Comparison of ENCODE assay signal across 19 cellular contexts in the genomic region with DNA sequence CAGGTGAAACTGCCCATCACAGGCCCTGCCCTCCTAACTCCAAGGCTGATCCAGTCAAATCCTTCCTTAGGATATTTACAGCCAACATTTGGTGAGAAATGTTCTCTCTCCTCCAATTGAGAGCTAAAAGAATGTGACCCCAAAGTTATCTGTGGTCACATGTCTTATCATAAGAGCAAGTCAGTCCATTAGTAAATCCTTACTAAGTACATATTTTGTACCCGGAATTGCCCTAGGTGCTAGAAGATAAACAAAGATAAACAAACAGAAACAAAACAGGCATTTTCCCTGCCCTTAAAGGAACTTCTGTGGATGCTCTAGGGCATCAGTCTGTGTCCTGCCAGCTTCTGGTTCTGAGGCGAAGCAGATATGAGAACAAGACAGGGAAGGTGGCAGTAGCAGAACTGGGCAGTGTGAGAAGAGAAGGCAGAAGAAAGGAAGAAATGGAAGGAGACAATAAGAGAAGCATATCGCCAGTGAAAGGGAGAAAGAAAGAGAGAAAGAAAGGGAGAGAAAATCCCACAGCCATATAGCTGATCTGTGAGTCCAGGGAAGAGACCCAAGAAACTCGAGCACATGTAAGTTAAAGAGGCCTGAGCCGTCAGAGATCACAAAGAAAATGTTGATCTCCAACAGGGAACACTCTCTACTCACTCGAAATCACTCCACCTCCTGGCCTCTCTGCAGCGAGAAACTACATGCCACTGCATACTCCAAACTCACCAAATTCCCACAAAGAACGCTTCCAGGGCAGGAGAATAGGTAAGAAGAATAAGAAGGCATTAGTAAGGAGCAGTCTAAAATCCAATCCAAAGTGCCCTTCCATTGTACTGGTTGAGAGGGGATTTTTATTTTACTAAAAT. TPM values are rescaled to one million over a fixed set of nuclear protein-coding genes. Genes with fewer than 3 reads are reported as not detected.
DNase-seq lines count a peak whose midpoint lies in the region; TF ChIP-seq lines count a peak whose summit lies in the region.
"Had no signal": no experiment of that assay in that cellular context is flagged by ENCODE, and none has a peak within 500 bp of the region (broad histone marks: within the 10 kb centered on the region; RNA-seq: fewer than 3 reads in every experiment).

No MANE protein-coding gene starts in this region.

- no peaks in the 10 kb centered on the region for H3K9me3 Mint-ChIP-seq in endothelial cell (ENCODE audit: unreplicated experiment)
- H3K9me3 Mint-ChIP-seq: CD4-positive, alpha-beta memory T cell; GM23338 had no signal

- peaks cover 2% of the 10 kb centered on the region for H3K27me3 Mint-ChIP-seq in endothelial cell (ENCODE audit: unreplicated experiment)
- H3K27me3 Mint-ChIP-seq: CD4-positive, alpha-beta memory T cell had no signal

- no peak overlapping the region for H3K18ac ChIP-seq in neuronal stem cell (ENCODE audit: low read length)

- H3K79me1 ChIP-seq in neuronal stem cell (ENCODE audit: low read depth, low read length) = no peaks in the 10 kb centered on the region

- H3K27ac ChIP-seq in C4-2B (peak overlapping the region; percentile 37), neuronal stem cell (replicated peaks; ENCODE audit: low read length) (no peak overlapping the region)
- H3K27ac ChIP-seq: HL-60, SJCRH30 had no signal

- no peak overlapping the region for H3K14ac ChIP-seq in neuronal stem cell (ENCODE audit: low read length)

- no peak overlapping the region for H3K4ac ChIP-seq in neuronal stem cell (ENCODE audit: low read length)

- no peak overlapping the region for H4K8ac ChIP-seq in neuronal stem cell (ENCODE audit: low read depth, low read length)

- H4K91ac ChIP-seq in neuronal stem cell (ENCODE audit: low read depth, low read length, poor library complexity) = no peak overlapping the region

- H3K9ac ChIP-seq in neuronal stem cell (ENCODE audit: low read depth, low read length, poor library complexity) = no peak overlapping the region

- no peak overlapping the region for H3K23ac ChIP-seq in neuronal stem cell (ENCODE audit: low read depth, low read length, poor library complexity)

- no peak overlapping the region for H2AK5ac ChIP-seq in neuronal stem cell (ENCODE audit: low read depth, low read length)

- no peak overlapping the region for H2BK12ac ChIP-seq in neuronal stem cell (ENCODE audit: low read length)

- no peaks in the 10 kb centered on the region for H3K9me3 ChIP-seq in neuronal stem cell (replicated peaks in 1 of 2; ENCODE audit: control insufficient read depth in 2 of 2, insufficient read depth in 1 of 2, low read depth in 1 of 2, low read length in 2 of 2)
- H3K9me3 ChIP-seq: MG63, SJCRH30 had no signal

- no peaks in the 10 kb centered on the region for H3K27me3 ChIP-seq in neuronal stem cell (ENCODE audit: control insufficient read depth in 3 of 3, insufficient read depth in 3 of 3, low read depth in 1 of 3, low read length in 3 of 3)
- H3K27me3 ChIP-seq: MG63, SJCRH30 had no signal

- H3K4me3 Mint-ChIP-seq in endothelial cell (ENCODE audit: unreplicated experiment) = peak overlapping the region; percentile 66
- H3K4me3 Mint-ChIP-seq: CD4-positive, alpha-beta memory T cell; GM23338 had no signal

- DNase-seq in M059J (ENCODE audit: low read depth) (peak; percentile 8), endothelial cell (ENCODE audit: low spot score) (no peak), mesenteric fat pad (ENCODE audit: low spot score) (peak; percentile 8), T-helper 9 cell (no peak), NCI-H774 (lab: John Stamatoyannopoulos, UW) (no peak), neuronal stem cell (ENCODE audit: low spot score) (no peak)
- no peak for DNase-seq in central memory CD4-positive, alpha-beta T cell
- DNase-seq: AML-193; CD4-positive, alpha-beta memory T cell; GF-D8; KBM-7; MG63; NCI-H2029; NCI-H2171 treated with DMSO at 0.1 percent for 48 hours; NCI-H510A; SJCRH30 had no signal

- no peak for TF ChIP-seq CTCF in C4-2B (conservative IDR thresholded peaks at IDR 0.05)
- no peak for TF ChIP-seq CTCF in endothelial cell (IDR thresholded peaks at IDR 0.05; ENCODE audit: unreplicated experiment)

- H3K27ac Mint-ChIP-seq in endothelial cell (ENCODE audit: unreplicated experiment) = no peak overlapping the region
- H3K27ac Mint-ChIP-seq: GM23338 had no signal

- H3K36me3 ChIP-seq in neuronal stem cell (replicated peaks in 1 of 2; ENCODE audit: control insufficient read depth in 2 of 2, insufficient read depth in 2 of 2, low read length in 2 of 2) = peaks cover 11 to 81% of the 10 kb centered on the region in 2 donors

- WGBS in neuronal stem cell (ENCODE audit: extremely low coverage in 2 of 2, insufficient read length in 2 of 2, insufficient replicate concordance in 1 of 2), 2 donors = no CpG with 5 or more reads among the region's 8 CpGs

- no peak overlapping the region for H3K4me3 ChIP-seq in neuronal stem cell (ENCODE audit: low read length in 2 of 2)
- H3K4me3 ChIP-seq: GM23338, MG63, SJCRH30 had no signal

- H3K36me3 Mint-ChIP-seq in endothelial cell (ENCODE audit: low read depth, unreplicated experiment) = peaks cover 20% of the 10 kb centered on the region

- no peak overlapping the region for H3K4me2 ChIP-seq in neuronal stem cell (ENCODE audit: insufficient read depth, low read length, poor library complexity, severe bottlenecking)
- H3K4me2 ChIP-seq: GM23338 had no signal

- H2BK120ac ChIP-seq in neuronal stem cell (ENCODE audit: low read depth, low read length) = no peak overlapping the region

- H3K4me1 Mint-ChIP-seq in endothelial cell (ENCODE audit: unreplicated experiment) = no peaks in the 10 kb centered on the region
- H3K4me1 Mint-ChIP-seq: GM23338 had no signal

- H2AFZ ChIP-seq in neuronal stem cell (ENCODE audit: low read length) = no peak overlapping the region
- H2AFZ ChIP-seq: GM23338 had no signal

- H2BK15ac ChIP-seq in neuronal stem cell (ENCODE audit: low read length) = no peak overlapping the region

- no peak overlapping the region for H2BK5ac ChIP-seq in neuronal stem cell (ENCODE audit: low read length)

- peaks cover 0 to 3% of the 10 kb centered on the region in 2 donors for H3K4me1 ChIP-seq in neuronal stem cell (ENCODE audit: control insufficient read depth in 2 of 2, insufficient read depth in 1 of 2, low read depth in 1 of 2, low read length in 2 of 2)
- H3K4me1 ChIP-seq: SJCRH30 had no signal

RNA-seq across cellular contexts. Expression of a gene that starts 41.7 kb away (rescaled TPM):
- 20.5 and 28.5 TPM in 2 replicates for total RNA-seq in M059J (2014; rRNA removed; shearing (Covaris generic))
- total RNA-seq in endothelial cell (ENCODE audit: unreplicated experiment) (42.7 TPM), mesenteric fat pad (25.9 TPM)
- polyA plus RNA-seq in neuronal stem cell (2013, experiment 1 of 2) = 19.0 TPM
- 19.7 TPM for polyA plus RNA-seq in neuronal stem cell (2013, experiment 2 of 2)

Comparison
In these comparisons a context has a peak if more than half of its experiments do, and no peak if none do; other contexts are left out.
1. DNase-seq: peak in M059J (single experiment) and mesenteric fat pad (single experiment); none in endothelial cell (single experiment), T-helper 9 cell (single experiment), NCI-H774 (single experiment), central memory CD4-positive, alpha-beta T cell (single experiment) and neuronal stem cell (single experiment).